ENCODE assay signal across 12 cellular contexts in genomic region chr17:59002126-59002525, GRCh38.
DNase-seq lines count a peak whose midpoint lies in the region; ATAC-seq and TF ChIP-seq lines count a peak whose summit lies in the region.
"Had no signal": no experiment of that assay in that cellular context is flagged by ENCODE, and none has a peak within 500 bp of the region (broad histone marks: within the 10 kb centered on the region; RNA-seq: fewer than 3 reads in every experiment).

No MANE protein-coding gene starts in this region.

- H3K4me3 Mint-ChIP-seq in activated CD8-positive, alpha-beta memory T cell treated with anti-CD3 and anti-CD28 coated beads, Interleukin-2, amount 10 ng/mL, durations not matched to agents 7 days and 5 days: no peak overlapping the region
- H3K4me3 Mint-ChIP-seq in stimulated activated memory B cell treated with anti-CD40 and anti-IgM and Interleukin-4, amounts not matched to agents 10 μg/mL and 1 μg/mL and 100 μg/mL, for 72 hours: no peak overlapping the region

- DNase-seq in activated CD8-positive, alpha-beta memory T cell treated with anti-CD3 and anti-CD28 coated beads, Interleukin-2, amount 10 ng/mL, durations not matched to agents 7 days and 5 days: no peak
- no peak for DNase-seq in activated CD8-positive, alpha-beta memory T cell treated with anti-CD3 and anti-CD28 coated beads, Interleukin-2, amount 50 U/mL, for 4 hours
- peak; percentile 30 for DNase-seq in NAMALWA (ENCODE audit: low spot score)
- peak; percentile 21 for DNase-seq in dermis blood vessel endothelial cell
- no peak for DNase-seq in erythroblast (lab: John Stamatoyannopoulos, UW)
- no peak for DNase-seq in GM20000 (ENCODE audit: low spot score)
- DNase-seq in DMS79 (lab: John Stamatoyannopoulos, UW): no peak
- DNase-seq: KG1, NCI-H146, NCI-H526 had no signal

- no peak for TF ChIP-seq CTCF in GM20000 (IDR thresholded peaks at IDR 0.05; ENCODE audit: extremely low read depth, missing control alignments)

- peaks cover 38% of the 10 kb centered on the region for H3K4me1 Mint-ChIP-seq in activated CD8-positive, alpha-beta memory T cell treated with anti-CD3 and anti-CD28 coated beads, Interleukin-2, amount 10 ng/mL, durations not matched to agents 7 days and 5 days
- H3K4me1 Mint-ChIP-seq in stimulated activated memory B cell treated with anti-CD40 and anti-IgM and Interleukin-4, amounts not matched to agents 10 μg/mL and 1 μg/mL and 100 μg/mL, for 72 hours: peaks cover 21% of the 10 kb centered on the region

- CTCF ChIA-PET in activated CD8-positive, alpha-beta memory T cell treated with anti-CD3 and anti-CD28 coated beads, Interleukin-2, amount 10 ng/mL, durations not matched to agents 7 days and 5 days (lab: Charles Lee): interaction anchor here (1.4 to 1.8 kb wide), 3 partner anchors 11 to 483 kb away, joined by 3 to 7 read pairs (median 4); no protein-coding TSS in a partner anchor

- no peak for ATAC-seq in activated CD8-positive, alpha-beta memory T cell treated with anti-CD3 and anti-CD28 coated beads, Interleukin-2, amount 10 ng/mL, durations not matched to agents 7 days and 5 days
- ATAC-seq in stimulated activated memory B cell treated with anti-CD40 and anti-IgM and Interleukin-4, amounts not matched to agents 10 μg/mL and 1 μg/mL and 100 μg/mL, for 72 hours: no peak
- ATAC-seq: A549 had no signal

- H3K27me3 Mint-ChIP-seq in activated CD8-positive, alpha-beta memory T cell treated with anti-CD3 and anti-CD28 coated beads, Interleukin-2, amount 10 ng/mL, durations not matched to agents 7 days and 5 days: no peaks in the 10 kb centered on the region
- no peaks in the 10 kb centered on the region for H3K27me3 Mint-ChIP-seq in stimulated activated memory B cell treated with anti-CD40 and anti-IgM and Interleukin-4, amounts not matched to agents 10 μg/mL and 1 μg/mL and 100 μg/mL, for 72 hours

- peaks cover 27% of the 10 kb centered on the region for H3K36me3 Mint-ChIP-seq in activated CD8-positive, alpha-beta memory T cell treated with anti-CD3 and anti-CD28 coated beads, Interleukin-2, amount 10 ng/mL, durations not matched to agents 7 days and 5 days
- H3K36me3 Mint-ChIP-seq in stimulated activated memory B cell treated with anti-CD40 and anti-IgM and Interleukin-4, amounts not matched to agents 10 μg/mL and 1 μg/mL and 100 μg/mL, for 72 hours: peaks cover 25% of the 10 kb centered on the region

- no peak for TF ChIP-seq POLR2A in erythroblast (IDR thresholded peaks at IDR 0.05; ENCODE audit: low read length)

- H3K27ac Mint-ChIP-seq in activated CD8-positive, alpha-beta memory T cell treated with anti-CD3 and anti-CD28 coated beads, Interleukin-2, amount 10 ng/mL, durations not matched to agents 7 days and 5 days: peak overlapping the region; percentile 95
- peak overlapping the region; percentile 92 for H3K27ac Mint-ChIP-seq in stimulated activated memory B cell treated with anti-CD40 and anti-IgM and Interleukin-4, amounts not matched to agents 10 μg/mL and 1 μg/mL and 100 μg/mL, for 72 hours

- H3K9me3 Mint-ChIP-seq in activated CD8-positive, alpha-beta memory T cell treated with anti-CD3 and anti-CD28 coated beads, Interleukin-2, amount 10 ng/mL, durations not matched to agents 7 days and 5 days (ENCODE audit: low read depth): no peaks in the 10 kb centered on the region
- no peaks in the 10 kb centered on the region for H3K9me3 Mint-ChIP-seq in stimulated activated memory B cell treated with anti-CD40 and anti-IgM and Interleukin-4, amounts not matched to agents 10 μg/mL and 1 μg/mL and 100 μg/mL, for 72 hours

Comparison
In these comparisons a context has a peak if more than half of its experiments do, and no peak if none do; other contexts are left out.
1. DNase-seq: peak in NAMALWA (single experiment) and dermis blood vessel endothelial cell (single experiment); none in activated CD8-positive, alpha-beta memory T cell treated with anti-CD3 and anti-CD28 coated beads, Interleukin-2, amount 10 ng/mL, durations not matched to agents 7 days and 5 days (single experiment), activated CD8-positive, alpha-beta memory T cell treated with anti-CD3 and anti-CD28 coated beads, Interleukin-2, amount 50 U/mL, for 4 hours (single experiment), erythroblast (0 of 2), GM20000 (single experiment) and DMS79 (single experiment).